Comparison of ENCODE assay signal across 1 cellular context in genomic region chr22:24153959-24154358, GRCh38.
TF ChIP-seq lines count a peak whose summit lies in the region.

No MANE protein-coding gene starts in this region.

TF ChIP-seq in IMR-90, 13 proteins besides CTCF, POLR2A, EP300 and RAD21:
- TF ChIP-seq CEBPB (IDR thresholded peaks at IDR 0.05; ENCODE audit: low read depth, low read length) (no peak), MAFK (IDR thresholded peaks at IDR 0.05; ENCODE audit: low read depth, low read length) (no peak), MXI1 (IDR thresholded peaks at IDR 0.05; ENCODE audit: borderline replicate concordance, low read depth, low read length) (no peak), FOS (IDR thresholded peaks at IDR 0.05; ENCODE audit: low read depth, low read length) (no peak), MAZ (IDR thresholded peaks at IDR 0.05; ENCODE audit: borderline replicate concordance, low read depth, low read length) (no peak), RCOR1 (IDR thresholded peaks at IDR 0.05; ENCODE audit: insufficient replicate concordance, low read length) (no peak), BHLHE40 (IDR thresholded peaks at IDR 0.05; ENCODE audit: low read depth, low read length) (no peak), RFX5 (IDR thresholded peaks at IDR 0.05; ENCODE audit: low read depth, low read length) (no peak), CHD1 (IDR thresholded peaks at IDR 0.05; ENCODE audit: low read depth, low read length) (no peak), NFE2L2 (IDR thresholded peaks at IDR 0.05; ENCODE audit: low read depth, low read length) (no peak)
- TF ChIP-seq, protein P1, sequence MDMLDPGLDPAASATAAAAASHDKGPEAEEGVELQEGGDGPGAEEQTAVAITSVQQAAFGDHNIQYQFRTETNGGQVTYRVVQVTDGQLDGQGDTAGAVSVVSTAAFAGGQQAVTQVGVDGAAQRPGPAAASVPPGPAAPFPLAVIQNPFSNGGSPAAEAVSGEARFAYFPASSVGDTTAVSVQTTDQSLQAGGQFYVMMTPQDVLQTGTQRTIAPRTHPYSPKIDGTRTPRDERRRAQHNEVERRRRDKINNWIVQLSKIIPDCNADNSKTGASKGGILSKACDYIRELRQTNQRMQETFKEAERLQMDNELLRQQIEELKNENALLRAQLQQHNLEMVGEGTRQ (IDR thresholded peaks at IDR 0.05; ENCODE audit: low read depth, low read length): no peak
- TF ChIP-seq, protein P2, sequence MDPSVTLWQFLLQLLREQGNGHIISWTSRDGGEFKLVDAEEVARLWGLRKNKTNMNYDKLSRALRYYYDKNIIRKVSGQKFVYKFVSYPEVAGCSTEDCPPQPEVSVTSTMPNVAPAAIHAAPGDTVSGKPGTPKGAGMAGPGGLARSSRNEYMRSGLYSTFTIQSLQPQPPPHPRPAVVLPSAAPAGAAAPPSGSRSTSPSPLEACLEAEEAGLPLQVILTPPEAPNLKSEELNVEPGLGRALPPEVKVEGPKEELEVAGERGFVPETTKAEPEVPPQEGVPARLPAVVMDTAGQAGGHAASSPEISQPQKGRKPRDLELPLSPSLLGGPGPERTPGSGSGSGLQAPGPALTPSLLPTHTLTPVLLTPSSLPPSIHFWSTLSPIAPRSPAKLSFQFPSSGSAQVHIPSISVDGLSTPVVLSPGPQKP (IDR thresholded peaks at IDR 0.05; ENCODE audit: borderline replicate concordance, low read depth, low read length): no peak
